In the genomic region with DNA sequence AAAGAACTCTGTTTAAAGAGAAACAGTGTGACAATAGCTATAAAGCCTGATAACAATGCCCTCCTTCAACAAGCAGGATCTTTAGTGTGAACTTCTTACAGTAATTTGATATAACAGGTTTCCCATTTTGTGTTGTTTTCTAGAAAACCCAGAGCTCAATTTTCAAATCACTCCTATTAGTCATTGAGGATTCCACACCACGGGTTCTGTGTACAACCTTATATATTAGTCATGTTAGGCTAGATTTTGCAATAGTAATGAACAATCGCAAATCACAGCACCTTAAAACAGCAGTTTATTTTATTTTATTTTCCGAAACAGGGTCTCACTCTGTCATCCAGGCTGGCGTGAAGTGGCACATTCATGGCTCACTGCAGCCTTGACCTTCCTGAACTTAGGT, we compare ENCODE assay signal across 20 cellular contexts.
DNase-seq lines count a peak whose midpoint lies in the region; ATAC-seq and TF ChIP-seq lines count a peak whose summit lies in the region.
"Had no signal": no experiment of that assay in that cellular context is flagged by ENCODE, and none has a peak within 500 bp of the region (broad histone marks: within the 10 kb centered on the region; RNA-seq: fewer than 3 reads in every experiment).

No MANE protein-coding gene starts in this region.

- H3K79me1 ChIP-seq in IMR-90 (ENCODE audit: low read depth in 1 of 2, low read length in 2 of 2) = no peaks in the 10 kb centered on the region

- in situ Hi-C loops in IMR-90 (cut with MboI; ENCODE audit: low sequenced_read_pairs) = no loop called here
- in situ Hi-C loops in mammary epithelial cell (cut with MboI; ENCODE audit: low sequenced_read_pairs in 2 of 2) = loop anchor here in 1 of 2 donors (25.0 kb wide), 1 partner anchor 1300 kb away; the partner anchor contains the start of gene FAT4

- dilution Hi-C loops in IMR-90 (cut with HindIII; ENCODE audit: low sequenced_read_pairs, unreplicated experiment) = no loop called here
- dilution Hi-C loops in mammary epithelial cell (cut with HindIII; ENCODE audit: low sequenced_read_pairs) = no loop called here

- no peak for ATAC-seq in IMR-90 (ENCODE audit: low read depth)
- ATAC-seq: activated CD8-positive, alpha-beta memory T cell treated with anti-CD3 and anti-CD28 coated beads, Interleukin-2, amount 10 ng/mL, durations not matched to agents 7 days and 5 days; left lobe of liver had no signal

- H3K23ac ChIP-seq in IMR-90 (ENCODE audit: low read depth, low read length) = no peak overlapping the region

- DNase-seq in AG10803 (ENCODE audit: low read depth) = peak; percentile 44
- DNase-seq in IMR-90 = peak; percentile 38
- DNase-seq in mammary epithelial cell = peak; percentile 43
- peak; percentile 7 for DNase-seq in kidney epithelial cell (ENCODE audit: low read depth)
- DNase-seq in 8988T = no peak
- DNase-seq in NCI-H748 treated with DMSO at 0.1 percent for 48 hours (lab: John Stamatoyannopoulos, UW) = no peak
- no peak for DNase-seq in substantia nigra (lab: John Stamatoyannopoulos, UW)
- no peak for DNase-seq in NCI-H2196 treated with DMSO at 0.1 percent for 48 hours (lab: John Stamatoyannopoulos, UW; ENCODE audit: unreplicated experiment)
- DNase-seq: activated CD4-positive, alpha-beta T cell treated with anti-CD3 and anti-CD28 coated beads, Interleukin-2, amount 10 ng/mL, durations not matched to agents 24 days and 14 days; activated CD8-positive, alpha-beta memory T cell treated with anti-CD3 and anti-CD28 coated beads, Interleukin-2, amount 10 ng/mL, durations not matched to agents 7 days and 5 days; activated naive CD8-positive, alpha-beta T cell treated with anti-CD3 and anti-CD28 coated beads, Interleukin-2, amount 10 ng/mL, durations not matched to agents 7 days and 5 days; COR-L47; midbrain; MM.1S; NCI-H146; SHP77 treated with DMSO at 0.1 percent for 48 hours; stimulated activated CD4-positive, alpha-beta T cell treated with anti-CD3 and anti-CD28 coated beads, Interleukin-1b, Interleukin-23, amount 100 ng/mL, for 48 hours; stimulated activated naive CD4-positive, alpha-beta T cell; tibial artery had no signal

- H3K9ac ChIP-seq in IMR-90 (ENCODE audit: low read depth, low read length) (no peak overlapping the region), mammary epithelial cell (ENCODE audit: insufficient read depth, low read length) (no peak overlapping the region)

- H3K27me3 ChIP-seq in IMR-90 (ENCODE audit: control insufficient read depth, insufficient read depth, low read length) (no peaks in the 10 kb centered on the region), mammary epithelial cell (ENCODE audit: insufficient read depth, low read length) (no peaks in the 10 kb centered on the region), kidney epithelial cell (ENCODE audit: control insufficient read depth, insufficient read depth, low read length) (no peaks in the 10 kb centered on the region)
- H3K27me3 ChIP-seq: tibial artery had no signal

- H3K9me1 ChIP-seq in IMR-90 (ENCODE audit: insufficient read depth, low read length) = 0 out of 2 replicates have a peak, but pooled peaks cover 2% of the 10 kb centered on the region

- no peaks in the 10 kb centered on the region for H3K9me3 ChIP-seq in IMR-90 (ENCODE audit: control insufficient read depth, insufficient read depth, low read length)
- H3K9me3 ChIP-seq in mammary epithelial cell (replicated peaks; ENCODE audit: insufficient read depth, low read length) = no peaks in the 10 kb centered on the region
- H3K9me3 ChIP-seq: tibial artery had no signal

- H2AFZ ChIP-seq in IMR-90 (replicated peaks; ENCODE audit: low read length, poor library complexity) (no peak overlapping the region), mammary epithelial cell (ENCODE audit: low read depth, low read length) (no peak overlapping the region)

- CTCF ChIA-PET in IMR-90 (lab: Yijun Ruan, JAX) = no interaction called here
- CTCF ChIA-PET in mammary epithelial cell (lab: Charles Lee; ENCODE audit: low non-redundant PET) = interaction anchor here (0.6 kb wide), 1 partner anchor 30 kb away, joined by 6 read pairs; no protein-coding TSS in a partner anchor

- H2BK15ac ChIP-seq in IMR-90 (ENCODE audit: low read depth, low read length) = no peak overlapping the region

- H2BK20ac ChIP-seq in IMR-90 (ENCODE audit: low read depth, low read length) = no peak overlapping the region

- no peak for TF ChIP-seq POLR2A in IMR-90 (IDR thresholded peaks at IDR 0.05; ENCODE audit: low read depth, low read length)

- H3K4me2 ChIP-seq in IMR-90 (ENCODE audit: low read depth, low read length) (no peak overlapping the region), mammary epithelial cell (ENCODE audit: insufficient read depth, low read depth, low read length) (no peak overlapping the region)

- no peak overlapping the region for H3K56ac ChIP-seq in IMR-90 (ENCODE audit: extremely low read depth, insufficient read depth, low read length)

- H4K8ac ChIP-seq in IMR-90 (ENCODE audit: low read depth in 2 of 2, low read length in 2 of 2) = no peak overlapping the region

- POLR2A ChIA-PET in IMR-90 (lab: Charles Lee; ENCODE audit: unreplicated experiment) = no interaction called here

- no peak overlapping the region for H2BK5ac ChIP-seq in IMR-90 (ENCODE audit: low read depth, low read length, poor library complexity, severe bottlenecking)

- intact Hi-C loops in IMR-90 (cut with micrococcal nuclease) (no loop called here), mammary epithelial cell (cut with micrococcal nuclease) (no loop called here)

- BruUV-seq in IMR-90 (replicated peaks; lab: Mats Ljungman, UMichigan) = no TSS peak
- no TSS peak for BruUV-seq in mammary epithelial cell (replicated peaks; lab: Mats Ljungman, UMichigan)

- H3K36me3 ChIP-seq in IMR-90 (ENCODE audit: control insufficient read depth, insufficient read depth, low read length) (no peaks in the 10 kb centered on the region), mammary epithelial cell (ENCODE audit: insufficient read depth, low read length) (no peaks in the 10 kb centered on the region), kidney epithelial cell (ENCODE audit: control insufficient read depth, insufficient read depth, low read length) (no peaks in the 10 kb centered on the region)
- H3K36me3 ChIP-seq: tibial artery had no signal

- H3K18ac ChIP-seq in IMR-90 (ENCODE audit: low read depth, low read length) = no peak overlapping the region

- H4K20me1 ChIP-seq in IMR-90 (ENCODE audit: insufficient read depth, low read length) = no peaks in the 10 kb centered on the region
- H4K20me1 ChIP-seq in mammary epithelial cell (ENCODE audit: insufficient read depth, low read length) = no peaks in the 10 kb centered on the region

- H3K14ac ChIP-seq in IMR-90 (replicated peaks; ENCODE audit: low read depth, low read length) = no peak overlapping the region

- H3K27ac ChIP-seq in IMR-90 (ENCODE audit: insufficient read depth, low read length) (no peak overlapping the region), mammary epithelial cell (ENCODE audit: insufficient read depth, low read depth, low read length) (no peak overlapping the region), substantia nigra (ENCODE audit: low read depth, low read length, poor library complexity, severe bottlenecking) (no peak overlapping the region)
- H3K27ac ChIP-seq: tibial artery had no signal

- no peak overlapping the region for H2AK9ac ChIP-seq in IMR-90 (replicated peaks; ENCODE audit: low read depth, low read length, poor library complexity)

- no peak overlapping the region for H2AK5ac ChIP-seq in IMR-90 (ENCODE audit: low read depth, low read length)

- no peaks in the 10 kb centered on the region for H3K79me2 ChIP-seq in mammary epithelial cell (ENCODE audit: insufficient read depth, low read length)

- H4K91ac ChIP-seq in IMR-90 (ENCODE audit: insufficient read depth, low read depth, low read length) = no peak overlapping the region

- no peak overlapping the region for H2BK120ac ChIP-seq in IMR-90 (ENCODE audit: low read depth, low read length)

- no peak for TF ChIP-seq RAD21 in IMR-90 (IDR thresholded peaks at IDR 0.05; ENCODE audit: low read length)

- no peak overlapping the region for H3K4ac ChIP-seq in IMR-90 (ENCODE audit: low read depth, low read length)

- no peak overlapping the region for H3K4me3 ChIP-seq in AG10803 (ENCODE audit: low read length)
- H3K4me3 ChIP-seq in IMR-90 (ENCODE audit: insufficient read depth, low read depth, low read length) = no peak overlapping the region
- H3K4me3 ChIP-seq in mammary epithelial cell (replicated peaks in 1 of 3; ENCODE audit: insufficient read depth in 1 of 3, low read depth in 2 of 3, low read length in 3 of 3) = no peak overlapping the region
- no peak overlapping the region for H3K4me3 ChIP-seq in kidney epithelial cell (ENCODE audit: low read depth, low read length)
- H3K4me3 ChIP-seq: tibial artery had no signal

- TF ChIP-seq CTCF in AG10803 (conservative IDR thresholded peaks at IDR 0.05; ENCODE audit: low read length) (no peak), IMR-90 (conservative IDR thresholded peaks at IDR 0.05; ENCODE audit: low read depth, low read length) (no peak), mammary epithelial cell (conservative IDR thresholded peaks at IDR 0.05 in 1 of 2, IDR thresholded peaks at IDR 0.05 in 1 of 2; ENCODE audit: extremely low read depth in 1 of 2, insufficient read depth in 1 of 2, low read depth in 1 of 2, low read length in 2 of 2) (no peak), kidney epithelial cell (IDR thresholded peaks at IDR 0.05; ENCODE audit: insufficient read depth, low read length, poor library complexity, severe bottlenecking) (no peak)

- no CpG with 5 or more reads among the region's 4 CpGs for WGBS in IMR-90 (ENCODE audit: extremely low coverage in 2 of 2, insufficient read length in 1 of 2), 2 experiments
- 35% methylated on average over 4 of the region's 4 CpGs for WGBS in mammary epithelial cell (ENCODE audit: low coverage, missing lambda C conversion rate)

- no peaks in the 10 kb centered on the region for H3K4me1 ChIP-seq in IMR-90 (ENCODE audit: control insufficient read depth, insufficient read depth, low read length)
- H3K4me1 ChIP-seq in mammary epithelial cell (ENCODE audit: insufficient read depth, low read length) = peaks cover 4% of the 10 kb centered on the region
- H3K4me1 ChIP-seq: tibial artery had no signal

- H4K5ac ChIP-seq in IMR-90 (ENCODE audit: low read depth, low read length) = no peak overlapping the region

TF ChIP-seq in IMR-90, 13 proteins besides CTCF, POLR2A, EP300 and RAD21:
- TF ChIP-seq MAZ (IDR thresholded peaks at IDR 0.05; ENCODE audit: borderline replicate concordance, low read depth, low read length) (no peak), CEBPB (IDR thresholded peaks at IDR 0.05; ENCODE audit: low read depth, low read length) (peak; percentile 66)
TF ChIP-seq in IMR-90: peak in this region for 1.

Comparison
In these comparisons a context has a peak if more than half of its experiments do, and no peak if none do; other contexts are left out.
1. DNase-seq: peak in AG10803 (single experiment), IMR-90 (single experiment), mammary epithelial cell (single experiment) and kidney epithelial cell (single experiment); none in 8988T (single experiment), NCI-H748 treated with DMSO at 0.1 percent for 48 hours (single experiment), substantia nigra (0 of 49) and NCI-H2196 treated with DMSO at 0.1 percent for 48 hours (single experiment).